8 cellular contexts compared by ENCODE assay signal in the genomic region with DNA sequence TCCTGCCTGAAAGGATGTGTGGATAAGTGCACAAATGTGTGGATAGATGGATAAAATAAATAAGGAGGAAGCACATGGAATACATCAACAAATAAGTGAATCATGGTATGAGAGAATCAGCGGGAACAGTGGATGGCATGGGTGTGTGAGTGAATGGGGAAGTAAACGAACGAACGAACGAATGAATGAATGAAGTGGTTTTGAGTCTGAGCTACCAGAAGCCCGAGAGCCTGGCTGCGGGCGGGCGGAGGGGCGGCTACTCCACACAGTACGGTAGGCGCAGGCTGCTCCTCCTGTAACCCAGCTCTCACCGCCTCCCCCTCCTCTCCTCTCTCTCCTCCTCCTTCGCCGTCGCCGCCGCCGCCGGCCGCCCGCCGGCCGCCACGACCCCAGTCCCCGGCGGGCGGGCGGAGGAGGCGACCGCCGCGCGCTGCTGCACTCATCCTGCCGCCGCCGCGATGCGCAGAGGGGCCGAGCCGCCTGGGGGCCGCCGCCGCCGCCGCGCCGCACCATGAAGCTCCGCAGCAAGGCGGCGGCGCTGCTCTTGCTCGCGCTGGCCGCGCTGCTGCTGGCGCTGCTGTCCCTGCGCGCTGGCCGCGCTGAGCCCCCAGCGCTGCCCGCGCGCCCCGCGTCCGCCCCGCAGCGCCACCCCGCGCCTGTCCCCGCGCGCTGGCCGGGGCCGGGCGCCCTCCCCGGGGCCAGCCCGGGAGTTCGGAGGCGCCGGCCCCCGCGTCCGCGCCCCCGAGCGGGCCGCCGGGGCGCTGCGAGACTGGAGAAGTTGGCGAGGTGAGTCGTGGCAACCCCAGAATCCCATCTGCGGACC. TPM values are rescaled to one million over a fixed set of nuclear protein-coding genes. Genes with fewer than 3 reads are reported as not detected.
A peak's percentile ranks its signal among the peaks of the same experiment; 100 is the strongest.
DNase-seq lines count a peak whose midpoint lies in the region; ATAC-seq and TF ChIP-seq lines count a peak whose summit lies in the region.

A gene with protein sequence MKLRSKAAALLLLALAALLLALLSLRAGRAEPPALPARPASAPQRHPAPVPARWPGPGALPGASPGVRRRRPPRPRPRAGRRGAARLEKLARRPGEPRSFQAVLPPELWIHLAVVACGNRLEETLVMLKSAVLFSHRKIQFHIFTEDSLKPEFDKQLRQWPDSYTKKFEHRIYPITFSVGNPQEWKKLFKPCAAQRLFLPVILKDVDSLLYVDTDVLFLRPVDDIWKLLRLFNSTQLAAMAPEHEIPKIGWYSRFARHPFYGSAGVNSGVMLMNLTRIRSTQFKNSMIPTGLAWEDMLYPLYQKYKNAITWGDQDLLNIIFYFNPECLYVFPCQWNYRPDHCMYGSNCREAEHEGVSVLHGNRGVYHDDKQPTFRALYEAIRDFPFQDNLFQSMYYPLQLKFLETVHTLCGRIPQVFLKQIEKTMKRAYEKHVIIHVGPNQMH (plus strand): TSS at position 324 of the 823 bp plus-strand sequence. CDS start 188 bp downstream, at position 512.

- H3K27me3 ChIP-seq in thymus (ENCODE audit: control insufficient read depth, insufficient read depth) = no peaks in the 10 kb centered on the region

- H3K4me3 ChIP-seq in GM12865 (ENCODE audit: low read depth, low read length) (peak within 1 kb of the TSS; percentile 45), fibroblast of villous mesenchyme (ENCODE audit: low read depth, low read length) (peak within 1 kb of the TSS; percentile 76), thymus (ENCODE audit: low read length) (peak within 1 kb of the TSS; percentile 86)

- H3K27ac Mint-ChIP-seq in natural killer cell = no peak within 1 kb of the TSS

- H3K36me3 Mint-ChIP-seq in natural killer cell = no peaks in the 10 kb centered on the region

- H3K27ac ChIP-seq in thymus (ENCODE audit: low read depth) = peak within 1 kb of the TSS; percentile 38

- DNase-seq in GM12865 (ENCODE audit: low read depth) (peak; percentile 50), NCI-H69 (lab: John Stamatoyannopoulos, UW) (peak; percentile 86), fibroblast of villous mesenchyme (ENCODE audit: low read depth) (peak; percentile 75), natural killer cell (no peak)
- peak; percentile 34 to 54 for DNase-seq in activated T-cell treated with anti-CD3 and anti-CD28 coated beads, Interleukin-2, amount 50 U/mL, for 48 hours

- intact Hi-C loops in natural killer cell (cut with micrococcal nuclease) = no loop called here

- H3K9me3 ChIP-seq in thymus (ENCODE audit: control insufficient read depth) = no peaks in the 10 kb centered on the region

- ATAC-seq in HG02981 (IDR thresholded peaks at IDR 0.05; ENCODE audit: unreplicated experiment) (peak; percentile 62), natural killer cell (peak; percentile 34 to 76 (median 52)), GM18520 (IDR thresholded peaks at IDR 0.05; ENCODE audit: unreplicated experiment) (no peak)

- H3K4me1 ChIP-seq in thymus (ENCODE audit: control insufficient read depth, insufficient read depth, low read length) = peaks cover 33% of the 10 kb centered on the region

- TF ChIP-seq CTCF in GM12865 (IDR thresholded peaks at IDR 0.05; ENCODE audit: insufficient read depth, low read depth, low read length, missing control alignments) (no peak), fibroblast of villous mesenchyme (IDR thresholded peaks at IDR 0.05; ENCODE audit: insufficient read depth, low read depth, low read length) (peak; percentile 11), natural killer cell (IDR thresholded peaks at IDR 0.05) (no peak)

- under 1% methylated on average over 96 of the region's 96 CpGs for WGBS in thymus

- H3K36me3 ChIP-seq in thymus (ENCODE audit: control insufficient read depth, insufficient read depth) = no peaks in the 10 kb centered on the region

- H3K9me3 Mint-ChIP-seq in natural killer cell = peaks cover 0 to 2% of the 10 kb centered on the region in 2 donors

- peaks cover 0 to 5% of the 10 kb centered on the region in 2 donors for H3K4me1 Mint-ChIP-seq in natural killer cell

- H3K27me3 Mint-ChIP-seq in natural killer cell (ENCODE audit: low read depth in 2 of 2) = peaks cover 36 to 72% of the 10 kb centered on the region in 2 donors

- H3K4me3 Mint-ChIP-seq in natural killer cell = peak within 1 kb of the TSS; percentile 60

RNA-seq across cellular contexts. Expression of the gene that starts here (rescaled TPM):
- total RNA-seq in fibroblast of villous mesenchyme (15.8 and 18.1 TPM in 2 replicates), natural killer cell (not detected)
- polyA plus RNA-seq in thymus = 2.9 TPM

Comparison
In these comparisons a context has a peak if more than half of its experiments do, and no peak if none do; other contexts are left out.
1. RNA of the gene that starts here (total RNA-seq): 15.8 to 18.1 TPM in fibroblast of villous mesenchyme; not detected in natural killer cell; every median in the first group is over 10 times any median in the second.
2. Peak in ATAC-seq in natural killer cell; RNA of the gene not detected or under 1 TPM.
3. Peak in every context shown above with its lines, with median percentiles within 50 percentile points of each other: H3K4me3 ChIP-seq.